ENCODE assay signal across 23 cellular contexts in genomic region chr3:124174910-124175874, GRCh38.
DNase-seq lines count a peak whose midpoint lies in the region; TF ChIP-seq lines count a peak whose summit lies in the region.
"Had no signal": no experiment of that assay in that cellular context is flagged by ENCODE, and none has a peak within 500 bp of the region (broad histone marks: within the 10 kb centered on the region; RNA-seq: fewer than 3 reads in every experiment).

No MANE protein-coding gene starts in this region.

- no peaks in the 10 kb centered on the region for H3K27me3 Mint-ChIP-seq in mesothelial cell of epicardium (ENCODE audit: low read depth)

- peaks cover 23% of the 10 kb centered on the region for H3K4me1 Mint-ChIP-seq in mesothelial cell of epicardium
- H3K4me1 Mint-ChIP-seq: activated naive CD8-positive, alpha-beta T cell treated with anti-CD3 and anti-CD28 coated beads, Interleukin-2, amount 50 U/mL, for 24 hours; immature natural killer cell had no signal

- H3K4me3 Mint-ChIP-seq in mesothelial cell of epicardium, result no peak overlapping the region
- H3K4me3 Mint-ChIP-seq: activated naive CD8-positive, alpha-beta T cell treated with anti-CD3 and anti-CD28 coated beads, Interleukin-2, amount 50 U/mL, for 24 hours; immature natural killer cell; T-helper 1 cell treated with Interleukin-12 subunit alpha and Interleukin-12 subunit beta and Interleukin-4 antibody, amounts not matched to agents 30 μg/mL and 1 μg/mL, for 36 hours had no signal

- H3K27me3 ChIP-seq in ascending aorta, result no peaks in the 10 kb centered on the region
- H3K27me3 ChIP-seq: colonic mucosa, heart left ventricle, neutrophil, transverse colon had no signal

- H3K36me3 Mint-ChIP-seq in mesothelial cell of epicardium, result no peaks in the 10 kb centered on the region
- H3K36me3 Mint-ChIP-seq: immature natural killer cell had no signal

- DNase-seq in DMS 273 (lab: John Stamatoyannopoulos, UW; ENCODE audit: unreplicated experiment), result peak; percentile 50
- no peak for DNase-seq in DMS 273 treated with DMSO at 0.1 percent for 48 hours (lab: John Stamatoyannopoulos, UW)
- DNase-seq in DMS53 treated with DMSO at 0.1 percent for 48 hours (lab: John Stamatoyannopoulos, UW; ENCODE audit: unreplicated experiment), result peak; percentile 69
- DNase-seq in NCI-H69 (lab: John Stamatoyannopoulos, UW), result peak; percentile 73
- DNase-seq in mesothelial cell of epicardium (ENCODE audit: low spot score in 2 of 2, unreplicated experiment in 2 of 2), result no peak
- DNase-seq in ascending aorta (ENCODE audit: low spot score in 2 of 2), result no peak
- DNase-seq in erythroblast (lab: John Stamatoyannopoulos, UW), result no peak
- DNase-seq in stimulated activated CD8-positive, alpha-beta memory T cell treated with anti-CD3 and anti-CD28 coated beads, Interleukin-4, amount 100 ng/mL, for 48 hours, result no peak
- DNase-seq: activated CD4-positive, alpha-beta T cell treated with anti-CD3 and anti-CD28 coated beads, Interleukin-2, amount 50 U/mL, for 1 hour; activated naive CD8-positive, alpha-beta T cell treated with anti-CD3 and anti-CD28 coated beads, Interleukin-2, amount 50 U/mL, for 24 hours; AML-193; colonic mucosa; immature natural killer cell; Karpas-422; NCI-H1048; stimulated activated naive CD4-positive, alpha-beta T cell treated with Interleukin-2 at 50 U/mL for 16 hours; transverse colon had no signal

- no peak overlapping the region for H3K27ac ChIP-seq in ascending aorta
- H3K27ac ChIP-seq: 22Rv1, colonic mucosa, neutrophil, WERI-Rb-1 had no signal

- no peak for TF ChIP-seq POLR2A in erythroblast (IDR thresholded peaks at IDR 0.05; ENCODE audit: low read length)

- TF ChIP-seq CTCF in mesothelial cell of epicardium (IDR thresholded peaks at IDR 0.05; ENCODE audit: unreplicated experiment), result no peak
- no peak for TF ChIP-seq CTCF in ascending aorta (IDR thresholded peaks at IDR 0.05)

- no peaks in the 10 kb centered on the region for H3K9me3 ChIP-seq in ascending aorta
- H3K9me3 ChIP-seq: colonic mucosa, heart left ventricle, neutrophil, transverse colon had no signal

- intact Hi-C loops in ascending aorta (cut with DNase I), result no loop called here

- peaks cover 0 to 12% of the 10 kb centered on the region in 2 donors for H3K4me1 ChIP-seq in ascending aorta
- H3K4me1 ChIP-seq: colonic mucosa, transverse colon had no signal

- H3K36me3 ChIP-seq in ascending aorta, result no peaks in the 10 kb centered on the region
- H3K36me3 ChIP-seq: colonic mucosa, heart left ventricle, neutrophil, transverse colon, WERI-Rb-1 had no signal

- H3K9me3 Mint-ChIP-seq in mesothelial cell of epicardium, result no peaks in the 10 kb centered on the region
- H3K9me3 Mint-ChIP-seq: activated naive CD8-positive, alpha-beta T cell treated with anti-CD3 and anti-CD28 coated beads, Interleukin-2, amount 50 U/mL, for 24 hours; activated T-helper 2 cell treated with anti-CD3 and anti-CD28 coated beads, Interferon-gamma antibody, Interleukin-2, Interleukin-4, amounts not matched to agents 10 μg/mL and 5 μg/mL and 100 μg/mL, durations not matched to agents 14 hours and 24 hours and 36 hours; T-helper 1 cell treated with Interleukin-12 subunit alpha and Interleukin-12 subunit beta and Interleukin-4 antibody, amounts not matched to agents 30 μg/mL and 1 μg/mL, for 36 hours had no signal

- peak overlapping the region; percentile 77 for H3K27ac Mint-ChIP-seq in mesothelial cell of epicardium
- H3K27ac Mint-ChIP-seq: activated naive CD8-positive, alpha-beta T cell treated with anti-CD3 and anti-CD28 coated beads, Interleukin-2, amount 50 U/mL, for 24 hours; activated T-helper 2 cell treated with anti-CD3 and anti-CD28 coated beads, Interferon-gamma antibody, Interleukin-2, Interleukin-4, amounts not matched to agents 10 μg/mL and 5 μg/mL and 100 μg/mL, durations not matched to agents 14 hours and 24 hours and 36 hours; immature natural killer cell; T-helper 1 cell treated with Interleukin-12 subunit alpha and Interleukin-12 subunit beta and Interleukin-4 antibody, amounts not matched to agents 30 μg/mL and 1 μg/mL, for 36 hours had no signal

- H3K4me3 ChIP-seq in ascending aorta, result no peak overlapping the region
- H3K4me3 ChIP-seq: colonic mucosa, heart left ventricle, transverse colon had no signal

Comparison
In these comparisons a context has a peak if more than half of its experiments do, and no peak if none do; other contexts are left out.
1. DNase-seq: peak in DMS 273 (single experiment), DMS53 treated with DMSO at 0.1 percent for 48 hours (single experiment) and NCI-H69 (single experiment); none in DMS 273 treated with DMSO at 0.1 percent for 48 hours (single experiment), mesothelial cell of epicardium (0 of 2), ascending aorta (0 of 2), erythroblast (0 of 2) and stimulated activated CD8-positive, alpha-beta memory T cell treated with anti-CD3 and anti-CD28 coated beads, Interleukin-4, amount 100 ng/mL, for 48 hours (single experiment).